Comparison of ENCODE assay signal across 8 cellular contexts in genomic region chr10:102241037-102241443, GRCh38. TPM values are rescaled to one million over a fixed set of nuclear protein-coding genes. Genes with fewer than 3 reads are reported as not detected.
A peak's percentile ranks its signal among the peaks of the same experiment; 100 is the strongest.
DNase-seq lines count a peak whose midpoint lies in the region; ATAC-seq and TF ChIP-seq lines count a peak whose summit lies in the region.

No MANE protein-coding gene starts in this region.

- no peak overlapping the region for H3K27ac Mint-ChIP-seq in activated B cell treated with CpG ODN at 0.5 μM for 24 hours

- 1% methylated on average over 18 to 20 of the region's 20 CpGs for WGBS in heart right ventricle, 2 donors
- WGBS in sigmoid colon, 2 donors: 1 to 2% methylated on average over 20 of the region's 20 CpGs

- peaks cover 31% of the 10 kb centered on the region for H3K27me3 Mint-ChIP-seq in activated B cell treated with CpG ODN at 0.5 μM for 24 hours

- H3K36me3 Mint-ChIP-seq in activated B cell treated with CpG ODN at 0.5 μM for 24 hours (ENCODE audit: low read depth): peaks cover 6% of the 10 kb centered on the region

- H3K27me3 ChIP-seq in heart right ventricle (peaks cover 0 to 61% (median 0%) of the 10 kb centered on the region in 7 donors), sigmoid colon (peaks cover 0 to 14% (median 0%) of the 10 kb centered on the region in 3 donors)

- H3K36me3 ChIP-seq in heart right ventricle (no peaks in the 10 kb centered on the region), sigmoid colon (no peaks in the 10 kb centered on the region), mucosa of descending colon (ENCODE audit: low read depth) (no peaks in the 10 kb centered on the region)

- intact Hi-C loops in activated B cell treated with CpG ODN at 0.5 μM for 24 hours (cut with micrococcal nuclease): loop anchor here (1.0 to 10.0 kb wide), 5 partner anchors 10 to 886 kb away; partner anchors contain the start of genes BTRC, NOLC1 and TRIM8
- intact Hi-C loops in heart right ventricle (cut with DNase I): no loop called here
- intact Hi-C loops in sigmoid colon (cut with DNase I): loop anchor here (5.0 kb wide), 1 partner anchor 186 kb away; no protein-coding TSS in a partner anchor
- intact Hi-C loops in mucosa of descending colon (cut with DNase I, micrococcal nuclease): no loop called here

- no peaks in the 10 kb centered on the region for H3K9me3 ChIP-seq in heart right ventricle
- no peaks in the 10 kb centered on the region for H3K9me3 ChIP-seq in sigmoid colon
- H3K9me3 ChIP-seq in mucosa of descending colon: no peaks in the 10 kb centered on the region

- no peak for TF ChIP-seq EP300 in sigmoid colon (IDR thresholded peaks at IDR 0.05)

- CTCF ChIA-PET in activated B cell treated with CpG ODN at 0.5 μM for 24 hours (lab: Charles Lee): interaction anchor here (1.0 to 2.1 kb wide), 3 partner anchors 9 to 11 kb away, joined by 3 to 8 read pairs (median 4); no protein-coding TSS in a partner anchor

- H3K4me1 Mint-ChIP-seq in activated B cell treated with CpG ODN at 0.5 μM for 24 hours: peaks cover 28% of the 10 kb centered on the region

- DNase-seq in activated B cell treated with CpG ODN at 0.5 μM for 24 hours: no peak
- no peak for DNase-seq in heart right ventricle
- peak; percentile 73 for DNase-seq in sigmoid colon
- no peak for DNase-seq in mucosa of descending colon
- no peak for DNase-seq in inferior parietal cortex (ENCODE audit: extremely low spot score)
- DNase-seq in hypothalamus (lab: John Stamatoyannopoulos, UW): no peak

- no peaks in the 10 kb centered on the region for H3K9me3 Mint-ChIP-seq in activated B cell treated with CpG ODN at 0.5 μM for 24 hours

- H3K4me3 Mint-ChIP-seq in activated B cell treated with CpG ODN at 0.5 μM for 24 hours: peak overlapping the region; percentile 57

- TF ChIP-seq CTCF in activated B cell treated with CpG ODN at 0.5 μM for 24 hours (IDR thresholded peaks at IDR 0.05) (no peak), heart right ventricle (IDR thresholded peaks at IDR 0.05) (no peak), sigmoid colon (IDR thresholded peaks at IDR 0.05) (no peak), mucosa of descending colon (IDR thresholded peaks at IDR 0.05) (no peak)

- ATAC-seq in GM19395 (IDR thresholded peaks at IDR 0.05; ENCODE audit: unreplicated experiment) (peak; percentile 0), activated B cell treated with CpG ODN at 0.5 μM for 24 hours (ENCODE audit: low read depth) (no peak), heart right ventricle (peak in 1 of 8 donors; percentile 8), mucosa of descending colon (no peak), GM19035 (IDR thresholded peaks at IDR 0.05; ENCODE audit: unreplicated experiment) (no peak)

- H3K27ac ChIP-seq in heart right ventricle (peak overlapping the region in 5 of 10 donors; percentile 6 to 38 (median 28)), sigmoid colon (peak overlapping the region in 2 of 4 donors; percentile 18 to 38)

- TF ChIP-seq POLR2A in sigmoid colon (IDR thresholded peaks at IDR 0.05): no peak

- H3K4me3 ChIP-seq in heart right ventricle (peak overlapping the region; percentile 36 to 79 (median 61)), sigmoid colon (peak overlapping the region; percentile 31 to 63 (median 54)), mucosa of descending colon (no peak overlapping the region)

- POLR2A ChIA-PET in activated B cell treated with CpG ODN at 0.5 μM for 24 hours (lab: Charles Lee): interaction anchor here (0.5 to 1.8 kb wide), 4 partner anchors 10 to 585 kb away, joined by 3 to 4 read pairs (median 4); partner anchors contain the start of genes FBXL15 and NFKB2

- H3K4me1 ChIP-seq in heart right ventricle: peaks cover 3 to 35% (median 27%) of the 10 kb centered on the region in 9 donors
- H3K4me1 ChIP-seq in sigmoid colon: peaks cover 0 to 31% (median 30%) of the 10 kb centered on the region in 4 donors
- peaks cover 21% of the 10 kb centered on the region for H3K4me1 ChIP-seq in mucosa of descending colon (ENCODE audit: low read depth)

RNA-seq across cellular contexts. Expression of gene PITX3, which starts 0.3 kb away (rescaled TPM):
- total RNA-seq in activated B cell treated with CpG ODN at 0.5 μM for 24 hours (not detected in 2 replicates), heart right ventricle (1 to 10 TPM in 4 of 10 donors, under 1 TPM in 6; 0.21 to 2.8 (median 0.86) TPM), sigmoid colon (not detected), mucosa of descending colon (not detected)
- polyA plus RNA-seq in heart right ventricle (10 to 100 TPM in 1 of 2 donors, 1 to 10 TPM in 1; 1.8 to 10.4 TPM), sigmoid colon (not detected)

RNA-seq across cellular contexts. Expression of gene GBF1, which starts 4.3 kb away (rescaled TPM):
- total RNA-seq in activated B cell treated with CpG ODN at 0.5 μM for 24 hours (40.8 and 44.3 TPM in 2 replicates), heart right ventricle (10 to 100 TPM; 43.6 to 60.5 (median 50.7) TPM), sigmoid colon (10 to 100 TPM; 18.1 to 38.2 (median 21.4) TPM), mucosa of descending colon (10 to 100 TPM; 51.9 to 67.8 (median 62.9) TPM)
- polyA plus RNA-seq in heart right ventricle (10 to 100 TPM; 20.7 to 25.6 TPM), sigmoid colon (10 to 100 TPM in 2 of 3 donors, 1 to 10 TPM in 1; 8.4 to 28.7 (median 14.8) TPM)

RNA-seq across cellular contexts. Expression of gene ELOVL3, which starts 14.9 kb away (rescaled TPM):
- total RNA-seq in activated B cell treated with CpG ODN at 0.5 μM for 24 hours (not detected in 2 replicates), heart right ventricle (under 1 TPM in 3 of 10 donors, not detected in 7; 0.22 to 0.45 (median 0.30) TPM), sigmoid colon (under 1 TPM in 1 of 4 donors, not detected in 3; 0.71 TPM), mucosa of descending colon (under 1 TPM in 1 of 3 donors, not detected in 2; 0.22 TPM)
- polyA plus RNA-seq in heart right ventricle (under 1 TPM in 1 of 2 donors, not detected in 1; 0.23 TPM), sigmoid colon (under 1 TPM in 1 of 3 donors, not detected in 2; 0.45 TPM)

Comparison
In these comparisons a context has a peak if more than half of its experiments do, and no peak if none do; other contexts are left out.
1. intact Hi-C loops: an anchor here in activated B cell treated with CpG ODN at 0.5 μM for 24 hours (1.0 to 10.0 kb wide) and sigmoid colon (5.0 kb wide); none called in heart right ventricle and mucosa of descending colon.